Comparison of ENCODE assay signal across 8 cellular contexts in the genomic region with DNA sequence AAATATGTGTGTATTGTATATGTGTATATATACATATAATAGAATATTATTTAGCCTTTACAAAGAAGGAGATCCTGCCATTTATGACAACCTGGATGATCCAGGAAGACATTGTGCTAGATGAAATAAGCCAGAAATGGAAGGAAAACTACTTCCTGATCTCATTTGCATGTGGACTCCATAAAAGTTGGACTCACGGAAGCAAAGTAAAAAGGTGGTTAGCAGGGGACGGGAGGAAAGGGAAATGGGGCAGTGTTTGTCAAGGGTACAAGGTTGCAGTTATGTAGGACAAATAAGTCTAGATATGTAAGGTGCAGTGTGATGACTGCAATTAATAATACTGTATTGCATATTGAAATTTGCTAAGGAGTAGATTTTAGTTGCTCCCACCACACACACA.
"Had no signal": no experiment of that assay in that cellular context is flagged by ENCODE, and none has a peak within 500 bp of the region (broad histone marks: within the 10 kb centered on the region; RNA-seq: fewer than 3 reads in every experiment).

No MANE protein-coding gene starts in this region.

- FAIRE-seq: G401.6, GM12878, GM12891, GM12892, GM18507, GM19239 had no signal

- ATAC-seq: GM12878 had no signal

- H3K4me3 ChIP-seq: GM12878 had no signal

- DNase-seq: GDM1, GF-D8 had no signal
